24 cellular contexts compared by ENCODE assay signal in genomic region chr10:97732052-97732359, GRCh38. TPM values are rescaled to one million over a fixed set of nuclear protein-coding genes. Genes with fewer than 3 reads are reported as not detected.
"Had no signal": no experiment of that assay in that cellular context is flagged by ENCODE, and none has a peak within 500 bp of the region (broad histone marks: within the 10 kb centered on the region; RNA-seq: fewer than 3 reads in every experiment).

No MANE protein-coding gene starts in this region.

- H3K27me3 ChIP-seq: adrenal gland, breast epithelium, colonic mucosa, hepatocyte, thyroid gland, upper lobe of right lung had no signal

- H3K9me3 Mint-ChIP-seq: activated T-cell treated with anti-CD3 and anti-CD28 coated beads, Interleukin-2, amount 50 U/mL, for 24 hours; activated T-helper 17 cell treated with anti-CD3 and anti-CD28 coated beads, Interleukin-2, amount 50 U/mL, for 72 hours; central memory CD8-positive, alpha-beta T cell; effector memory CD8-positive, alpha-beta T cell; immature natural killer cell; nephron had no signal

- H3K36me3 Mint-ChIP-seq: activated naive CD8-positive, alpha-beta T cell; immature natural killer cell had no signal

- H3K79me2 ChIP-seq: hepatocyte, parathyroid adenoma had no signal

- H3K36me3 ChIP-seq: adrenal gland, breast epithelium, colonic mucosa, thyroid gland, upper lobe of right lung had no signal

- H3K4me2 ChIP-seq: hepatocyte had no signal

- H3K27me3 Mint-ChIP-seq: stimulated activated naive CD8-positive, alpha-beta T cell treated with anti-CD3 and anti-CD28 coated beads, Interleukin-15, Interleukin-2, amounts not matched to agents 100 ng/mL and 50 ng/mL, for 24 hours had no signal

- H3K4me3 Mint-ChIP-seq: activated CD4-positive, alpha-beta T cell treated with anti-CD3 and anti-CD28 coated beads for 36 hours; activated naive CD8-positive, alpha-beta T cell; activated T-cell treated with anti-CD3 and anti-CD28 coated beads, Interleukin-2, amount 50 U/mL, for 24 hours; activated T-helper 17 cell treated with anti-CD3 and anti-CD28 coated beads, Interleukin-2, amount 50 U/mL, for 72 hours; central memory CD8-positive, alpha-beta T cell; effector memory CD8-positive, alpha-beta T cell; immature natural killer cell; nephron; stimulated activated naive CD8-positive, alpha-beta T cell treated with anti-CD3 and anti-CD28 coated beads, Interleukin-15, Interleukin-2, amounts not matched to agents 100 ng/mL and 50 ng/mL, for 24 hours; T-helper 2 cell treated with Interferon-gamma antibody and Interleukin-4, amounts not matched to agents 5 μg/mL and 100 μg/mL, for 36 hours had no signal

- H3K4me3 ChIP-seq: adrenal gland, breast epithelium, colonic mucosa, dorsolateral prefrontal cortex, hepatocyte, lung, skin epidermis, thyroid gland, upper lobe of right lung had no signal

- H3K4me1 ChIP-seq: adrenal gland, breast epithelium, parathyroid adenoma had no signal

- H3K27ac ChIP-seq: adrenal gland, breast epithelium, colonic mucosa, hepatocyte, parathyroid adenoma, skin epidermis, thyroid gland, upper lobe of right lung had no signal

- H3K9me3 ChIP-seq: adrenal gland, breast epithelium, colonic mucosa, thyroid gland, upper lobe of right lung had no signal

- H3K27ac Mint-ChIP-seq: activated CD4-positive, alpha-beta T cell treated with anti-CD3 and anti-CD28 coated beads for 36 hours; activated naive CD8-positive, alpha-beta T cell; activated T-cell treated with anti-CD3 and anti-CD28 coated beads, Interleukin-2, amount 50 U/mL, for 24 hours; activated T-helper 17 cell treated with anti-CD3 and anti-CD28 coated beads, Interleukin-2, amount 50 U/mL, for 72 hours; effector memory CD8-positive, alpha-beta T cell; immature natural killer cell; stimulated activated naive CD8-positive, alpha-beta T cell treated with anti-CD3 and anti-CD28 coated beads, Interleukin-15, Interleukin-2, amounts not matched to agents 100 ng/mL and 50 ng/mL, for 24 hours; T-helper 2 cell treated with Interferon-gamma antibody and Interleukin-4, amounts not matched to agents 5 μg/mL and 100 μg/mL, for 36 hours had no signal

- DNase-seq: upper lobe of right lung had no signal

- H3K9ac ChIP-seq: parathyroid adenoma had no signal

- H2AFZ ChIP-seq: hepatocyte, parathyroid adenoma had no signal

RNA-seq across cellular contexts. Expression of gene SFRP5, which starts 39.8 kb away (rescaled TPM):
- total RNA-seq: activated CD4-positive, alpha-beta T cell treated with anti-CD3 and anti-CD28 coated beads for 36 hours; activated T-helper 17 cell treated with anti-CD3 and anti-CD28 coated beads, Interleukin-2, amount 50 U/mL, for 72 hours; endothelial cell of umbilical vein; esophagus mucosa; kidney epithelial cell; pulmonary artery endothelial cell had no signal
- polyA plus RNA-seq: endothelial cell of umbilical vein, immature natural killer cell had no signal
